Comparison of ENCODE assay signal across 34 cellular contexts in genomic region chr2:225678792-225679191, GRCh38.
"Had no signal": no experiment of that assay in that cellular context is flagged by ENCODE, and none has a peak within 500 bp of the region (broad histone marks: within the 10 kb centered on the region; RNA-seq: fewer than 3 reads in every experiment).

No MANE protein-coding gene starts in this region.

- H3K9me3 ChIP-seq: adrenal gland, body of pancreas, breast epithelium had no signal

- H3K27ac ChIP-seq: adrenal gland, body of pancreas, brain microvascular endothelial cell, breast epithelium, VCaP had no signal

- ATAC-seq: activated CD8-positive, alpha-beta T cell treated with anti-CD3 and anti-CD28 coated beads for 36 hours; activated naive CD4-positive, alpha-beta T cell treated with anti-CD3 and anti-CD28 coated beads, Interleukin-2, amount 50 U/mL, for 72 hours; activated T-cell treated with anti-CD3 and anti-CD28 coated beads, Interleukin-2, amount 50 U/mL, for 4 hours; activated T-cell treated with anti-CD3 and anti-CD28 coated beads, Interleukin-2, amount 50 U/mL, for 72 hours; activated T-helper 17 cell treated with anti-CD3 and anti-CD28 coated beads, Interleukin-2, amount 50 U/mL, for 72 hours; body of pancreas had no signal

- DNase-seq: activated B cell treated with CpG ODN at 0.5 μM for 24 hours; activated CD4-positive, alpha-beta memory T cell treated with anti-CD3 and anti-CD28 coated beads for 36 hours; activated CD4-positive, alpha-beta T cell treated with anti-CD3 and anti-CD28 coated beads for 4 hours; activated CD4-positive, alpha-beta T cell treated with anti-CD3 and anti-CD28 coated beads, Interleukin-2, amount 10 ng/mL, durations not matched to agents 24 days and 14 days; activated CD4-positive, alpha-beta T cell treated with anti-CD3 and anti-CD28 coated beads, Interleukin-2, amount 50 U/mL, for 1 hour; activated CD4-positive, alpha-beta T cell treated with anti-CD3 and anti-CD28 coated beads, Interleukin-2, amount 50 U/mL, for 4 hours; activated CD4-positive, CD25-positive, alpha-beta regulatory T cell treated with anti-CD3 and anti-CD28 coated beads, Interleukin-2, amount 50 U/mL, for 72 hours; activated CD8-positive, alpha-beta memory T cell treated with anti-CD3 and anti-CD28 coated beads, Interleukin-2, amount 50 U/mL, for 4 hours; activated CD8-positive, alpha-beta T cell treated with anti-CD3 and anti-CD28 coated beads for 36 hours; activated effector memory CD4-positive, alpha-beta T cell treated with anti-CD3 and anti-CD28 coated beads, Interleukin-2, amount 50 U/mL, for 16 hours; activated gamma-delta T cell treated with Interleukin-2 at 50 U/mL for 16 hours; activated naive CD4-positive, alpha-beta T cell; activated naive CD4-positive, alpha-beta T cell treated with anti-CD3 and anti-CD28 coated beads for 36 hours; activated naive CD4-positive, alpha-beta T cell treated with anti-CD3 and anti-CD28 coated beads, Interleukin-2, amount 50 U/mL, for 16 hours; activated naive CD8-positive, alpha-beta T cell treated with anti-CD3 and anti-CD28 coated beads for 36 hours; activated T-cell treated with anti-CD3 and anti-CD28 coated beads for 4 hours; activated T-cell treated with anti-CD3 and anti-CD28 coated beads, Interleukin-2, amount 50 U/mL, for 1 hour; activated T-cell treated with anti-CD3 and anti-CD28 coated beads, Interleukin-2, amount 50 U/mL, for 4 hours; activated T-cell treated with anti-CD3 and anti-CD28 coated beads, Interleukin-2, amount 50 U/mL, for 72 hours; adrenal gland; amniotic stem cell; aorta; body of pancreas; brain microvascular endothelial cell; central memory CD4-positive, alpha-beta T cell; T-helper 1 cell; T-helper 2 cell; T-helper 9 cell had no signal

- H3K4me3 ChIP-seq: adrenal gland, body of pancreas, breast epithelium had no signal

- H3K36me3 ChIP-seq: adrenal gland, brain microvascular endothelial cell, breast epithelium had no signal

- H3K27me3 ChIP-seq: adrenal gland, body of pancreas, brain microvascular endothelial cell, breast epithelium had no signal

- FAIRE-seq: astrocyte, TTC549 had no signal

- H3K4me1 ChIP-seq: adrenal gland, body of pancreas, breast epithelium had no signal
